Comparison of ENCODE assay signal across 22 cellular contexts in genomic region chr19:15628236-15629002, GRCh38. TPM values are rescaled to one million over a fixed set of nuclear protein-coding genes. Genes with fewer than 3 reads are reported as not detected.
"Had no signal": no experiment of that assay in that cellular context is flagged by ENCODE, and none has a peak within 500 bp of the region (broad histone marks: within the 10 kb centered on the region; RNA-seq: fewer than 3 reads in every experiment).

No MANE protein-coding gene starts in this region.

- H3K27me3 ChIP-seq: SJCRH30 had no signal

- H3K27ac Mint-ChIP-seq: activated CD4-positive, alpha-beta T cell treated with anti-CD3 and anti-CD28 coated beads, Interleukin-2, amount 10 ng/mL, durations not matched to agents 24 days and 14 days; activated CD8-positive, alpha-beta T cell treated with anti-CD3 and anti-CD28 coated beads for 36 hours; activated naive CD4-positive, alpha-beta T cell treated with anti-CD3 and anti-CD28 coated beads, Interleukin-2, amount 50 U/mL, for 72 hours; activated T-cell treated with anti-CD3 and anti-CD28 coated beads, Interleukin-2, amount 50 U/mL, for 24 hours; activated T-helper 2 cell treated with anti-CD3 and anti-CD28 coated beads, Interferon-gamma antibody, Interleukin-2, Interleukin-4, amounts not matched to agents 10 μg/mL and 5 μg/mL and 100 μg/mL, durations not matched to agents 14 hours and 24 hours and 36 hours had no signal

- H3K9me3 Mint-ChIP-seq: activated CD4-positive, alpha-beta T cell treated with anti-CD3 and anti-CD28 coated beads, Interleukin-2, amount 10 ng/mL, durations not matched to agents 24 days and 14 days; activated CD8-positive, alpha-beta T cell treated with anti-CD3 and anti-CD28 coated beads for 36 hours; activated naive CD4-positive, alpha-beta T cell treated with anti-CD3 and anti-CD28 coated beads, Interleukin-2, amount 50 U/mL, for 72 hours; activated T-cell treated with anti-CD3 and anti-CD28 coated beads, Interleukin-2, amount 50 U/mL, for 24 hours; activated T-helper 2 cell treated with anti-CD3 and anti-CD28 coated beads, Interferon-gamma antibody, Interleukin-2, Interleukin-4, amounts not matched to agents 10 μg/mL and 5 μg/mL and 100 μg/mL, durations not matched to agents 14 hours and 24 hours and 36 hours had no signal

- H3K36me3 Mint-ChIP-seq: activated naive CD4-positive, alpha-beta T cell treated with anti-CD3 and anti-CD28 coated beads, Interleukin-2, amount 50 U/mL, for 72 hours had no signal

- H3K4me1 Mint-ChIP-seq: activated CD4-positive, alpha-beta T cell treated with anti-CD3 and anti-CD28 coated beads, Interleukin-2, amount 10 ng/mL, durations not matched to agents 24 days and 14 days had no signal

- H3K27ac ChIP-seq: adrenal gland, body of pancreas, SJCRH30, SK-N-MC had no signal

- H3K9me3 ChIP-seq: adrenal gland, body of pancreas, SJCRH30 had no signal

- H3K4me3 Mint-ChIP-seq: activated CD4-positive, alpha-beta T cell treated with anti-CD3 and anti-CD28 coated beads, Interleukin-2, amount 10 ng/mL, durations not matched to agents 24 days and 14 days; activated CD8-positive, alpha-beta T cell treated with anti-CD3 and anti-CD28 coated beads for 36 hours; activated T-cell treated with anti-CD3 and anti-CD28 coated beads, Interleukin-2, amount 50 U/mL, for 24 hours had no signal

- H3K4me3 ChIP-seq: adrenal gland, body of pancreas, SJCRH30, SK-N-MC had no signal

- H3K4me1 ChIP-seq: adrenal gland, body of pancreas, SJCRH30 had no signal

- H3K36me3 ChIP-seq: adrenal gland, SJCRH30 had no signal

- DNase-seq: NCI-H1417 treated with DMSO at 0.1 percent for 48 hours, NCI-H187 treated with DMSO at 0.1 percent for 48 hours, NCI-H524 treated with DMSO at 0.1 percent for 48 hours, T1000 had no signal

RNA-seq across cellular contexts. Expression of gene CYP4F3, which starts 12.3 kb away (rescaled TPM):
- total RNA-seq: activated CD4-positive, alpha-beta T cell treated with anti-CD3 and anti-CD28 coated beads, Interleukin-2, amount 10 ng/mL, durations not matched to agents 24 days and 14 days; astrocyte; RPMI7951; SJCRH30; T-helper 1 cell treated with Interleukin-12 subunit alpha and Interleukin-12 subunit beta and Interleukin-4 antibody, amounts not matched to agents 30 ng/mL and 1 ng/mL, for 36 hours had no signal

RNA-seq across cellular contexts. Expression of gene CYP4F8, which starts 13.4 kb away (rescaled TPM):
- total RNA-seq: activated CD4-positive, alpha-beta T cell treated with anti-CD3 and anti-CD28 coated beads, Interleukin-2, amount 10 ng/mL, durations not matched to agents 24 days and 14 days; activated CD8-positive, alpha-beta memory T cell treated with anti-CD3 and anti-CD28 coated beads for 36 hours; activated CD8-positive, alpha-beta T cell treated with anti-CD3 and anti-CD28 coated beads for 36 hours; activated naive CD4-positive, alpha-beta T cell treated with anti-CD3 and anti-CD28 coated beads, Interleukin-2, amount 50 U/mL, for 72 hours; activated T-helper 2 cell treated with anti-CD3 and anti-CD28 coated beads, Interferon-gamma antibody, Interleukin-2, Interleukin-4, amounts not matched to agents 10 μg/mL and 5 μg/mL and 100 μg/mL, durations not matched to agents 14 hours and 24 hours and 36 hours; adrenal gland; astrocyte; bronchial epithelial cell; cerebellum; MCF 10A; NCI-H460; RPMI7951; SJCRH30; T-helper 1 cell treated with Interleukin-12 subunit alpha and Interleukin-12 subunit beta and Interleukin-4 antibody, amounts not matched to agents 30 ng/mL and 1 ng/mL, for 36 hours; T-helper 2 cell treated with Interferon-gamma antibody and Interleukin-4, amounts not matched to agents 100 ng/mL and 5 ng/mL, for 36 hours had no signal
- polyA plus RNA-seq: adrenal gland had no signal

RNA-seq across cellular contexts. Expression of gene CYP4F12, which starts 44.5 kb away (rescaled TPM):
- total RNA-seq: activated CD4-positive, alpha-beta T cell treated with anti-CD3 and anti-CD28 coated beads, Interleukin-2, amount 10 ng/mL, durations not matched to agents 24 days and 14 days; activated CD8-positive, alpha-beta T cell treated with anti-CD3 and anti-CD28 coated beads for 36 hours; activated T-helper 2 cell treated with anti-CD3 and anti-CD28 coated beads, Interferon-gamma antibody, Interleukin-2, Interleukin-4, amounts not matched to agents 10 μg/mL and 5 μg/mL and 100 μg/mL, durations not matched to agents 14 hours and 24 hours and 36 hours; astrocyte; NCI-H460; RPMI7951; SJCRH30; T-helper 1 cell treated with Interleukin-12 subunit alpha and Interleukin-12 subunit beta and Interleukin-4 antibody, amounts not matched to agents 30 ng/mL and 1 ng/mL, for 36 hours; T-helper 2 cell treated with Interferon-gamma antibody and Interleukin-4, amounts not matched to agents 100 ng/mL and 5 ng/mL, for 36 hours had no signal
